Comparison of ENCODE assay signal across 8 cellular contexts in the genomic region with DNA sequence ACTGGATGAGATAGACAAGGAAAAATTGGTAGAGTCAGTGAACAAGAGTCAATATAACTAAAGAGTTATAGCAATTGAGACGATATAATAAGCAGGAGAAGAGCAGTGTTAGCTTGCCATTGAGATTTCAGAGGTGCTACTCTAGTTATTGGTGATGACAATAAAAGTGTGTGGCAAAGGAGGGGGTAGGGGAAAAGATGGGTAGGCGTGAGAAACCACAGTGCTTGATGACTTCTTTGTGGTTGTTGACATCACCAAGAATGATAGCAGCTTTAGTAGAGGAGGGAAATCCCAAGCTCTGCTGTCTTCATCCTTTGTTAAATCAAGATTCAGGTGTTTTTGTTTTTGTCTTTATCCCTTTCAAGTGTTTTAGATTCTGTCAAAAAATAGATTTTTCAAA.
A peak's percentile ranks its signal among the peaks of the same experiment; 100 is the strongest.
DNase-seq lines count a peak whose midpoint lies in the region; ATAC-seq and TF ChIP-seq lines count a peak whose summit lies in the region.

No MANE protein-coding gene starts in this region.

- H3K36me3 ChIP-seq in left ventricle myocardium inferior (no peaks in the 10 kb centered on the region), ovary (no peaks in the 10 kb centered on the region), aorta (ENCODE audit: control insufficient read depth in 1 of 2, insufficient read depth in 2 of 2, low read length in 1 of 2) (no peaks in the 10 kb centered on the region)

- TF ChIP-seq CTCF in left ventricle myocardium inferior (IDR thresholded peaks at IDR 0.05; ENCODE audit: borderline replicate concordance) (no peak), ovary (IDR thresholded peaks at IDR 0.05) (no peak)

- no peak overlapping the region for H3K27ac ChIP-seq in left ventricle myocardium inferior (replicated peaks)
- no peak overlapping the region for H3K27ac ChIP-seq in ovary
- H3K27ac ChIP-seq in aorta (ENCODE audit: low read depth in 1 of 2, low read length in 2 of 2): no peak overlapping the region

- H3K9me3 ChIP-seq in left ventricle myocardium inferior (replicated peaks) (peaks cover 4% of the 10 kb centered on the region), ovary (peaks cover 0 to 3% of the 10 kb centered on the region in 2 donors), aorta (ENCODE audit: control insufficient read depth, low read length) (no peaks in the 10 kb centered on the region)

- peak; percentile 70 for DNase-seq in activated CD8-positive, alpha-beta memory T cell treated with anti-CD3 and anti-CD28 coated beads for 24 hours
- peak; percentile 74 for DNase-seq in stimulated activated CD4-positive, alpha-beta T cell treated with anti-CD3 and anti-CD28 coated beads, Interleukin-15, amount 100 ng/mL, for 24 hours
- DNase-seq in left ventricle myocardium inferior (no peak), ovary (no peak), NCI-H2029 (lab: John Stamatoyannopoulos, UW) (no peak), aorta (no peak)

- ATAC-seq in GM18861 (IDR thresholded peaks at IDR 0.05; ENCODE audit: unreplicated experiment): peak; percentile 89
- ATAC-seq in HG03066 (IDR thresholded peaks at IDR 0.05; ENCODE audit: low read depth, unreplicated experiment): peak; percentile 92
- ATAC-seq in aorta (ENCODE audit: low FRiP score): no peak

- WGBS in ovary, 3 donors: 57 to 72% (median 62%) methylated on average over 2 of the region's 2 CpGs
- WGBS in aorta, 2 donors: 57 to 67% methylated on average over 2 of the region's 2 CpGs

- intact Hi-C loops in left ventricle myocardium inferior (cut with micrococcal nuclease): no loop called here
- intact Hi-C loops in ovary (cut with DNase I): no loop called here
- intact Hi-C loops in aorta (cut with DNase I): no loop called here

- no peaks in the 10 kb centered on the region for H3K4me1 ChIP-seq in left ventricle myocardium inferior
- H3K4me1 ChIP-seq in ovary (ENCODE audit: insufficient read depth): no peaks in the 10 kb centered on the region
- no peaks in the 10 kb centered on the region for H3K4me1 ChIP-seq in aorta (ENCODE audit: control insufficient read depth in 1 of 2, insufficient read depth in 2 of 2, low read length in 2 of 2)

- H3K4me3 ChIP-seq in left ventricle myocardium inferior (no peak overlapping the region), ovary (no peak overlapping the region), aorta (ENCODE audit: low read length in 2 of 2) (no peak overlapping the region)

- H3K27me3 ChIP-seq in left ventricle myocardium inferior (ENCODE audit: low read depth) (no peaks in the 10 kb centered on the region), ovary (no peaks in the 10 kb centered on the region), aorta (ENCODE audit: control insufficient read depth in 1 of 2, insufficient read depth in 2 of 2, low read length in 1 of 2) (no peaks in the 10 kb centered on the region)

- TF ChIP-seq POLR2A in ovary (IDR thresholded peaks at IDR 0.05): no peak

- TF ChIP-seq EP300 in ovary (IDR thresholded peaks at IDR 0.05): no peak

Comparison
In these comparisons a context has a peak if more than half of its experiments do, and no peak if none do; other contexts are left out.
1. DNase-seq: peak in activated CD8-positive, alpha-beta memory T cell treated with anti-CD3 and anti-CD28 coated beads for 24 hours (single experiment) and stimulated activated CD4-positive, alpha-beta T cell treated with anti-CD3 and anti-CD28 coated beads, Interleukin-15, amount 100 ng/mL, for 24 hours (single experiment); none in left ventricle myocardium inferior (single experiment), ovary (0 of 5), NCI-H2029 (single experiment) and aorta (0 of 2).